ENCODE assay signal across 15 cellular contexts in genomic region chr2:168526641-168527040, GRCh38.
A peak's percentile ranks its signal among the peaks of the same experiment; 100 is the strongest.
DNase-seq lines count a peak whose midpoint lies in the region; ATAC-seq and TF ChIP-seq lines count a peak whose summit lies in the region.
"Had no signal": no experiment of that assay in that cellular context is flagged by ENCODE, and none has a peak within 500 bp of the region (broad histone marks: within the 10 kb centered on the region; RNA-seq: fewer than 3 reads in every experiment).

No MANE protein-coding gene starts in this region.

- TF ChIP-seq POLR2A in esophagus muscularis mucosa (IDR thresholded peaks at IDR 0.05; ENCODE audit: low read depth): no peak
- TF ChIP-seq POLR2A in uterus (IDR thresholded peaks at IDR 0.05): no peak

- H3K9me3 ChIP-seq in SK-N-SH (no peaks in the 10 kb centered on the region), esophagus muscularis mucosa (no peaks in the 10 kb centered on the region), uterus (no peaks in the 10 kb centered on the region)
- H3K9me3 ChIP-seq: neutrophil had no signal

- H3K4me3 ChIP-seq in SK-N-SH (ENCODE audit: low read depth in 2 of 2, low read length in 1 of 2) (no peak overlapping the region), esophagus muscularis mucosa (no peak overlapping the region), uterus (no peak overlapping the region)
- H3K4me3 ChIP-seq: PC-9 had no signal

- no peak for TF ChIP-seq EP300 in SK-N-SH (IDR thresholded peaks at IDR 0.05; ENCODE audit: borderline replicate concordance in 1 of 2, low read depth in 1 of 2, low read length in 1 of 2)
- TF ChIP-seq EP300 in esophagus muscularis mucosa (IDR thresholded peaks at IDR 0.05): peak; percentile 76

- H3F3A ChIP-seq in SK-N-SH (replicated peaks; ENCODE audit: insufficient read depth): no peaks in the 10 kb centered on the region

- CTCF ChIA-PET in SK-N-SH (lab: Yijun Ruan, JAX): no interaction called here

- H3K36me3 ChIP-seq in SK-N-SH (replicated peaks in 1 of 2; ENCODE audit: control insufficient read depth in 1 of 2, insufficient read depth in 2 of 2, low read length in 1 of 2) (no peaks in the 10 kb centered on the region), esophagus muscularis mucosa (no peaks in the 10 kb centered on the region), uterus (no peaks in the 10 kb centered on the region)
- H3K36me3 ChIP-seq: neutrophil had no signal

- H3K27me3 ChIP-seq in SK-N-SH (ENCODE audit: insufficient read depth) (no peaks in the 10 kb centered on the region), esophagus muscularis mucosa (no peaks in the 10 kb centered on the region), uterus (no peaks in the 10 kb centered on the region)
- H3K27me3 ChIP-seq: neutrophil had no signal

- H3K27ac ChIP-seq in SK-N-SH (ENCODE audit: low read depth in 2 of 2, low read length in 1 of 2) (no peak overlapping the region), esophagus muscularis mucosa (replicated peaks in 1 of 4) (peak overlapping the region; percentile 72 to 81 (median 75)), uterus (peak overlapping the region; percentile 51 to 70)
- H3K27ac ChIP-seq: neutrophil, PC-9 had no signal

- no peak for TF ChIP-seq CTCF in SK-N-SH (IDR thresholded peaks at IDR 0.05)
- no peak for TF ChIP-seq CTCF in esophagus muscularis mucosa (IDR thresholded peaks at IDR 0.05)
- TF ChIP-seq CTCF in uterus (IDR thresholded peaks at IDR 0.05): no peak

- no peak overlapping the region for H3K9ac ChIP-seq in SK-N-SH

- intact Hi-C loops in esophagus muscularis mucosa (cut with DNase I) (loop anchor here (5.0 to 10.0 kb wide), 3 partner anchors 58 to 106 kb away; partner anchors contain the start of gene CERS6), uterus (cut with DNase I; ENCODE audit: low total_unique reads) (no loop called here)

- no peaks in the 10 kb centered on the region for H3K9me2 ChIP-seq in SK-N-SH

- no peaks in the 10 kb centered on the region for H4K20me1 ChIP-seq in SK-N-SH (ENCODE audit: insufficient read depth)

- no peak overlapping the region for H3K4me2 ChIP-seq in SK-N-SH
- H3K4me2 ChIP-seq: PC-9 had no signal

- DNase-seq in SK-N-SH (no peak), esophagus muscularis mucosa (ENCODE audit: extremely low spot score) (no peak), left lobe of liver (ENCODE audit: low spot score) (no peak), uterus (peak; percentile 54 to 78), GDM1 (lab: John Stamatoyannopoulos, UW) (no peak), SHP77 (lab: John Stamatoyannopoulos, UW) (no peak)
- DNase-seq: COR-L47; effector memory CD8-positive, alpha-beta T cell; MV-4-11; NCI-H226; PC-9; T-helper 17 cell had no signal

- no peak for ATAC-seq in SK-N-SH treated with all-trans-retinoic acid at 6 μM for 48 hours
- peak; percentile 78 for ATAC-seq in left lobe of liver
- no peak for ATAC-seq in GM18519 (IDR thresholded peaks at IDR 0.05; ENCODE audit: low FRiP score, unreplicated experiment)
- ATAC-seq: effector memory CD8-positive, alpha-beta T cell; T-helper 17 cell had no signal

- H3K4me1 ChIP-seq in SK-N-SH (ENCODE audit: control insufficient read depth in 1 of 2, insufficient read depth in 2 of 2, low read depth in 1 of 2, low read length in 1 of 2) (peaks cover 0 to 15% of the 10 kb centered on the region in 2 experiments; a peak in 2 of 4 replicates), esophagus muscularis mucosa (peaks cover 87 to 98% (median 97%) of the 10 kb centered on the region in 4 donors), uterus (no peaks in the 10 kb centered on the region)

- TF ChIP-seq RAD21 in SK-N-SH (IDR thresholded peaks at IDR 0.05; ENCODE audit: low read length): no peak

- no peak overlapping the region for H2AFZ ChIP-seq in SK-N-SH (ENCODE audit: low read depth)
- H2AFZ ChIP-seq: PC-9 had no signal

- POLR2A ChIA-PET in SK-N-SH (lab: Yijun Ruan, JAX): no interaction called here

- 94% methylated on average over 3 of the region's 3 CpGs for whole genome bisulfite sequencing in SK-N-SH (ENCODE audit: low lambda C conversion rate)
- 31% methylated on average over 3 of the region's 3 CpGs for WGBS in esophagus muscularis mucosa

- H3K79me2 ChIP-seq in SK-N-SH (ENCODE audit: insufficient read depth): no peaks in the 10 kb centered on the region

TF ChIP-seq in SK-N-SH treated with all-trans-retinoic acid at 6 μM for 48 hours, 23 proteins besides CTCF, POLR2A, EP300 and RAD21:
- TF ChIP-seq ZFP3 (CRISPR knock-in tag; IDR thresholded peaks at IDR 0.05) (no peak), ESRRG (CRISPR knock-in tag; IDR thresholded peaks at IDR 0.05) (no peak), ISL1 (CRISPR knock-in tag; IDR thresholded peaks at IDR 0.05) (peak; percentile 38; the same call in 1 of the 2 replicates)

TF ChIP-seq in SK-N-SH, 30 proteins besides CTCF, POLR2A, EP300 and RAD21:
- no peak for TF ChIP-seq FOXM1 (IDR thresholded peaks at IDR 0.05; ENCODE audit: low read depth)
- TF ChIP-seq NFIC (IDR thresholded peaks at IDR 0.05; ENCODE audit: borderline replicate concordance): no peak
- TF ChIP-seq USF1 (IDR thresholded peaks at IDR 0.05; ENCODE audit: borderline replicate concordance, low read depth): no peak
- TF ChIP-seq, protein P1, sequence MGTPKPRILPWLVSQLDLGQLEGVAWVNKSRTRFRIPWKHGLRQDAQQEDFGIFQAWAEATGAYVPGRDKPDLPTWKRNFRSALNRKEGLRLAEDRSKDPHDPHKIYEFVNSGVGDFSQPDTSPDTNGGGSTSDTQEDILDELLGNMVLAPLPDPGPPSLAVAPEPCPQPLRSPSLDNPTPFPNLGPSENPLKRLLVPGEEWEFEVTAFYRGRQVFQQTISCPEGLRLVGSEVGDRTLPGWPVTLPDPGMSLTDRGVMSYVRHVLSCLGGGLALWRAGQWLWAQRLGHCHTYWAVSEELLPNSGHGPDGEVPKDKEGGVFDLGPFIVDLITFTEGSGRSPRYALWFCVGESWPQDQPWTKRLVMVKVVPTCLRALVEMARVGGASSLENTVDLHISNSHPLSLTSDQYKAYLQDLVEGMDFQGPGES (IDR thresholded peaks at IDR 0.05; ENCODE audit: low read depth, low read length): no peak
- TF ChIP-seq, protein P2, sequence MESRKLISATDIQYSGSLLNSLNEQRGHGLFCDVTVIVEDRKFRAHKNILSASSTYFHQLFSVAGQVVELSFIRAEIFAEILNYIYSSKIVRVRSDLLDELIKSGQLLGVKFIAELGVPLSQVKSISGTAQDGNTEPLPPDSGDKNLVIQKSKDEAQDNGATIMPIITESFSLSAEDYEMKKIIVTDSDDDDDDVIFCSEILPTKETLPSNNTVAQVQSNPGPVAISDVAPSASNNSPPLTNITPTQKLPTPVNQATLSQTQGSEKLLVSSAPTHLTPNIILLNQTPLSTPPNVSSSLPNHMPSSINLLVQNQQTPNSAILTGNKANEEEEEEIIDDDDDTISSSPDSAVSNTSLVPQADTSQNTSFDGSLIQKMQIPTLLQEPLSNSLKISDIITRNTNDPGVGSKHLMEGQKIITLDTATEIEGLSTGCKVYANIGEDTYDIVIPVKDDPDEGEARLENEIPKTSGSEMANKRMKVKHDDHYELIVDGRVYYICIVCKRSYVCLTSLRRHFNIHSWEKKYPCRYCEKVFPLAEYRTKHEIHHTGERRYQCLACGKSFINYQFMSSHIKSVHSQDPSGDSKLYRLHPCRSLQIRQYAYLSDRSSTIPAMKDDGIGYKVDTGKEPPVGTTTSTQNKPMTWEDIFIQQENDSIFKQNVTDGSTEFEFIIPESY (IDR thresholded peaks at IDR 0.05; ENCODE audit: borderline replicate concordance, low read depth): no peak
- TF ChIP-seq REST (IDR thresholded peaks at IDR 0.05; ENCODE audit: low read depth, low read length): no peak
- no peak for TF ChIP-seq RFX5 (IDR thresholded peaks at IDR 0.05; ENCODE audit: low read length)
- no peak for TF ChIP-seq POLR2AphosphoS5 (IDR thresholded peaks at IDR 0.05; ENCODE audit: low read depth, low read length)
- TF ChIP-seq SMC3 (IDR thresholded peaks at IDR 0.05; ENCODE audit: low read depth, low read length): no peak

Comparison
In these comparisons a context has a peak if more than half of its experiments do, and no peak if none do; other contexts are left out.
1. DNase-seq: peak in uterus (2 of 2); none in SK-N-SH (single experiment), esophagus muscularis mucosa (single experiment), left lobe of liver (single experiment), GDM1 (single experiment) and SHP77 (0 of 2).
2. H3K27ac ChIP-seq: peak in esophagus muscularis mucosa (4 of 4) and uterus (2 of 2); none in SK-N-SH (0 of 2).